ENCODE assay signal across 8 cellular contexts in the genomic region with DNA sequence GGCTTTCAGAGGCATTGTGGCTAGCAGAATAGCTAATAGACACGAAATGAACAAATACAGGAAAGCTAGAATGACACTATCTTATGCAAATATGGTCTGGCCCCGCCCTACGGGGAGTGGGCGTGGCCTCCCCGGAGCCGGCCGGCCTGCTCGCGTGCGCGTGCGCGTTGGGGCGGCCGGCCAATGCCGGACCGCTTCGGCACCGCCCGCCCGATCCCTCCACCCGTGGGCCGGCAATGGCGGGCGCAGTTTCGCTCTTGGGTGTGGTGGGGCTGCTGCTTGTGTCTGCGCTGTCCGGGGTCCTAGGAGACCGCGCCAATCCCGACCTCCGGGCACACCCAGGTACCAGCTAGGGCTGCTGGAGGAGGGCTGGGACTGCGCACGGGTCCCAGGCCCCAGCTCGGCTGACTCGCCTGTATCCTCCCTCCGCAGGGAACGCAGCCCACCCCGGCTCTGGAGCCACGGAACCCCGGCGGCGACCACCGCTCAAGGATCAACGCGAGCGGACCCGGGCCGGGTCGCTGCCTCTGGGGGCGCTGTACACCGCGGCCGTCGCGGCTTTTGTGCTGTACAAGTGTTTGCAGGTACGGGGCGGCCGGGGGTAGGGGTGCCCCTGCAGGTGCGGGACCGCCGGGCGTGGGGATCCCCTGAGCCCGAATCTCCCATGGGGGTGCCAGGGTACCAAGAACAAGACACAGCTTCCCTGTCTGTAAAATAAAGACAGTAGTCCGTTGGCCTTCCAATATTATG. TPM values are rescaled to one million over a fixed set of nuclear protein-coding genes. Genes with fewer than 3 reads are reported as not detected.
A peak's percentile ranks its signal among the peaks of the same experiment; 100 is the strongest.
DNase-seq lines count a peak whose midpoint lies in the region; FAIRE-seq and TF ChIP-seq lines count a peak whose summit lies in the region.

A gene with protein sequence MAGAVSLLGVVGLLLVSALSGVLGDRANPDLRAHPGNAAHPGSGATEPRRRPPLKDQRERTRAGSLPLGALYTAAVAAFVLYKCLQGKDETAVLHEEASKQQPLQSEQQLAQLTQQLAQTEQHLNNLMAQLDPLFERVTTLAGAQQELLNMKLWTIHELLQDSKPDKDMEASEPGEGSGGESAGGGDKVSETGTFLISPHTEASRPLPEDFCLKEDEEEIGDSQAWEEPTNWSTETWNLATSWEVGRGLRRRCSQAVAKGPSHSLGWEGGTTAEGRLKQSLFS (plus strand): TSS at position 149 of the 750 bp plus-strand sequence. CDS start 88 bp downstream, at position 237.

- DNase-seq in GM03348 (ENCODE audit: low spot score) = peak; percentile 99
- peak; percentile 80 to 89 for DNase-seq in HAP-1 (ENCODE audit: low spot score in 2 of 2)
- peak; percentile 94 for DNase-seq in MG63
- DNase-seq in SK-N-DZ (ENCODE audit: low spot score) = peak; percentile 90
- DNase-seq in activated naive CD4-positive, alpha-beta T cell treated with Interleukin-2 at 50 U/mL for 16 hours = peak; percentile 82
- DNase-seq in frontal cortex (ENCODE audit: low spot score in 2 of 2) = peak; percentile 91 to 95
- DNase-seq in suprapubic skin (ENCODE audit: low spot score in 2 of 2) = peak; percentile 90 to 91

- no peaks in the 10 kb centered on the region for H3K27me3 ChIP-seq in HAP-1 (ENCODE audit: low read depth)
- no peaks in the 10 kb centered on the region for H3K27me3 ChIP-seq in MG63
- no peaks in the 10 kb centered on the region for H3K27me3 ChIP-seq in neutrophil
- H3K27me3 ChIP-seq in suprapubic skin = no peaks in the 10 kb centered on the region

- H3K36me3 ChIP-seq in HAP-1 (replicated peaks) (peaks cover 33% of the 10 kb centered on the region), MG63 (peaks cover 49% of the 10 kb centered on the region), neutrophil (no peaks in the 10 kb centered on the region), suprapubic skin (peaks cover 4% of the 10 kb centered on the region)

- in situ Hi-C loops in HAP-1 (cut with MboI; ENCODE audit: low sequenced_read_pairs) = no loop called here

- TF ChIP-seq CTCF in neutrophil (IDR thresholded peaks at IDR 0.05) (peak; percentile 41), suprapubic skin (IDR thresholded peaks at IDR 0.05) (peak in 1 of 2 donors; percentile 73)

- H3K4me1 ChIP-seq in HAP-1 (peaks cover 11% of the 10 kb centered on the region), neutrophil (ENCODE audit: control insufficient read depth in 1 of 2, insufficient read depth in 1 of 2, low read depth in 1 of 2, low read length in 1 of 2) (peaks cover 26 to 29% of the 10 kb centered on the region in 2 experiments), suprapubic skin (peaks cover 43% of the 10 kb centered on the region)

- 0% methylated on average over 11 of the region's 65 CpGs for WGBS in suprapubic skin

- H3K9me3 ChIP-seq in HAP-1 (no peaks in the 10 kb centered on the region), MG63 (no peaks in the 10 kb centered on the region), neutrophil (no peaks in the 10 kb centered on the region), suprapubic skin (no peaks in the 10 kb centered on the region)

- H3K27ac ChIP-seq in neutrophil (peak within 1 kb of the TSS; percentile 87), suprapubic skin (peak within 1 kb of the TSS; percentile 98)

- TF ChIP-seq EP300 in suprapubic skin (IDR thresholded peaks at IDR 0.05) = no peak

- H3K4me3 ChIP-seq in HAP-1 (peak within 1 kb of the TSS; percentile 77), MG63 (peak within 1 kb of the TSS; percentile 83), neutrophil (ENCODE audit: low read depth in 1 of 2, low read length in 1 of 2) (peak within 1 kb of the TSS; percentile 86 to 87), suprapubic skin (peak within 1 kb of the TSS; percentile 83)

- peak; percentile 76 to 88 for TF ChIP-seq POLR2A in suprapubic skin (IDR thresholded peaks at IDR 0.05)

- no peak for FAIRE-seq in frontal cortex (lab: Jason Lieb, UNC)

RNA-seq across cellular contexts. Expression of the gene that starts here (rescaled TPM):
- 72.4 and 84.4 TPM in 2 replicates for total RNA-seq in MG63 (2014; rRNA removed; shearing (Covaris generic); ENCODE audit: low replicate concordance)
- polyA plus RNA-seq in SK-N-DZ (2014; cell fraction: cytosol; rRNA removed) = 6.5 and 7.8 TPM in 2 replicates
- polyA plus RNA-seq in SK-N-DZ (2014; cell fraction: nucleus; rRNA removed) = 7.7 and 8.2 TPM in 2 replicates
- total RNA-seq in frontal cortex (10.6 TPM), suprapubic skin (10 to 100 TPM in 1 of 4 donors, 1 to 10 TPM in 3; 5.0 to 13.2 (median 9.6) TPM)

Comparison
In these comparisons a context has a peak if more than half of its experiments do, and no peak if none do; other contexts are left out.
1. Peak in every context shown above with its lines: DNase-seq, H3K4me3 ChIP-seq and H3K27ac ChIP-seq.